8 cellular contexts compared by ENCODE assay signal in genomic region chr9:125974705-125975104, GRCh38.
"Had no signal": no experiment of that assay in that cellular context is flagged by ENCODE, and none has a peak within 500 bp of the region (broad histone marks: within the 10 kb centered on the region; RNA-seq: fewer than 3 reads in every experiment).

No MANE protein-coding gene starts in this region.

- H3K4me3 ChIP-seq: K562 had no signal

- H3K27ac ChIP-seq: HL-60, KMS-11 had no signal

- H3K4me3 Mint-ChIP-seq: IgD-negative memory B cell had no signal

- H3K4me2 ChIP-seq: KMS-11 had no signal

- H3K27ac Mint-ChIP-seq: IgD-negative memory B cell had no signal

- H3K4me1 Mint-ChIP-seq: IgD-negative memory B cell had no signal

- FAIRE-seq: HTR-8/SVneo, K562 had no signal

- H3K9ac ChIP-seq: KMS-11 had no signal

- ATAC-seq: K562 had no signal

- DNase-seq: IMR-90, KBM-7, KG1 had no signal
